ENCODE assay signal across 8 cellular contexts in the genomic region with DNA sequence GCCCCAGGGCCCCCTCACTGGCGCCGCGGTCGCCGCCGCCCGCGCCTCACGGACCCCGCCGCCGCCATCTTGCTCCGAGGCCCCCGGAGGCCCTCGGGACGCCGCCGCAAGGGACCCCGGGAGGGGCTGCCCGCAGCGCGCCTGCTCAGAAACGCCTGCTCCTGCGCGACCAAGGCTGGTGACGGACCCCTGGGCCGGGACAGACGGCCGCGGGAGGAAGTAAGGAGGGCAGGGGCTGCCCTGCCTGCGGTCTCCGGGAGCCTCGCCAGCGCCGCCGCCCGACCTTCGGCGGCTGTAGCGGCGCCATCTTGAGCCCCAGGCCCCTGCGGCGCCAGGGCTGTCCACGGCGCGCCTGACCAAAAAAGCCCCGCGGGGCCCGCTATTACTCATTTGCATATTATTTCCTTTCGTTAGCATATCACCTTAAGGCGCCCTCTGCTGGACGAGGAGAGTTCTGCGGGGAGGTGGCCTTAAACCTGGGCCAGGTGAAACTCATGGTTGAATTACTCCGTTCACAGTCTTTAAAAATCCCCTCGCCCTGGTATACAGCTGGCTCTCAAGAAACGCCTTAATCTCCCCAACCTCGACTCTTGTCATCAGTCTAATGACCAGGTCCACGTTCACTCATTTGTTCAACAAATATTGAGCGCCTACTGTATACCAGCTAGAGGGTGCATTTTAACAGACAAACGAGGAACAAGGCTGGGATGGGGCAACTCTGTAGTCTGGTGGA. TPM values are rescaled to one million over a fixed set of nuclear protein-coding genes. Genes with fewer than 3 reads are reported as not detected.
DNase-seq lines count a peak whose midpoint lies in the region; ATAC-seq, FAIRE-seq and TF ChIP-seq lines count a peak whose summit lies in the region.

TSS of gene REXO1 (minus strand) at position 85 of the 733 bp plus-strand sequence. CDS start 125 bp downstream, outside the sequence.

- 1 to 7% (median 3%) methylated on average over 12 to 60 of the region's 60 CpGs for WGBS in adrenal gland, 4 donors
- 2% methylated on average over 41 of the region's 60 CpGs for WGBS in prostate gland
- 2% methylated on average over 60 of the region's 60 CpGs for WGBS in urinary bladder

- H3K9me3 ChIP-seq in adrenal gland (replicated peaks in 1 of 3) (no peaks in the 10 kb centered on the region), left ventricle myocardium inferior (replicated peaks) (no peaks in the 10 kb centered on the region), prostate gland (no peaks in the 10 kb centered on the region)

- TF ChIP-seq POLR2A in GM12892 (IDR thresholded peaks at IDR 0.05; ENCODE audit: low read depth, low read length) (peak; percentile 89), adrenal gland (IDR thresholded peaks at IDR 0.05) (peak; percentile 28 to 55), prostate gland (IDR thresholded peaks at IDR 0.05) (peak; percentile 27)

- no peaks in the 10 kb centered on the region for H3K27me3 ChIP-seq in adrenal gland
- H3K27me3 ChIP-seq in left ventricle myocardium inferior (ENCODE audit: low read depth) = no peaks in the 10 kb centered on the region
- H3K27me3 ChIP-seq in prostate gland (replicated peaks; ENCODE audit: insufficient read depth) = no peaks in the 10 kb centered on the region

- H3K4me3 ChIP-seq in adrenal gland = peak within 1 kb of the TSS; percentile 48 to 100 (median 72)
- peak within 1 kb of the TSS; percentile 100 for H3K4me3 ChIP-seq in left ventricle myocardium inferior
- H3K4me3 ChIP-seq in prostate gland = peak within 1 kb of the TSS; percentile 93 to 95
- peak within 1 kb of the TSS; percentile 96 for H3K4me3 ChIP-seq in urinary bladder (ENCODE audit: low read depth, low read length)

- H3K36me3 ChIP-seq in adrenal gland (replicated peaks in 1 of 2) (no peaks in the 10 kb centered on the region), left ventricle myocardium inferior (peaks cover 6% of the 10 kb centered on the region), prostate gland (no peaks in the 10 kb centered on the region), urinary bladder (ENCODE audit: insufficient read depth) (no peaks in the 10 kb centered on the region)

- peak; percentile 96 for FAIRE-seq in GM12892 (lab: Jason Lieb, UNC)

- DNase-seq in GM12892 (ENCODE audit: insufficient read length) (peak; percentile 93), NCI-H146 (lab: John Stamatoyannopoulos, UW) (peak; percentile 85), T-helper 1 cell (peak; percentile 91 to 99 (median 95)), adrenal gland (peak; percentile 93 to 98 (median 96)), left ventricle myocardium inferior (peak; percentile 96), prostate gland (ENCODE audit: low spot score) (peak; percentile 94)

- intact Hi-C loops in adrenal gland (cut with DNase I) = no loop called here
- intact Hi-C loops in left ventricle myocardium inferior (cut with micrococcal nuclease) = no loop called here
- intact Hi-C loops in prostate gland (cut with DNase I) = no loop called here

- ATAC-seq in HG02852 (IDR thresholded peaks at IDR 0.05; ENCODE audit: unreplicated experiment) = peak; percentile 57

- H3K4me1 ChIP-seq in adrenal gland (replicated peaks in 1 of 2) (peaks cover 30 to 56% of the 10 kb centered on the region in 2 donors), left ventricle myocardium inferior (peaks cover 65% of the 10 kb centered on the region), prostate gland (replicated peaks) (peaks cover 31% of the 10 kb centered on the region), urinary bladder (ENCODE audit: insufficient read depth) (peaks cover 3% of the 10 kb centered on the region)

- H3K27ac ChIP-seq in adrenal gland (peak within 1 kb of the TSS; percentile 95 to 100 (median 99)), left ventricle myocardium inferior (replicated peaks) (peak within 1 kb of the TSS; percentile 99), prostate gland (peak within 1 kb of the TSS; percentile 95 to 100), urinary bladder (ENCODE audit: low read depth) (peak within 1 kb of the TSS; percentile 96)

- TF ChIP-seq CTCF in adrenal gland (IDR thresholded peaks at IDR 0.05) = peak; percentile 87 to 94 (median 90)
- TF ChIP-seq CTCF in left ventricle myocardium inferior (IDR thresholded peaks at IDR 0.05; ENCODE audit: borderline replicate concordance) = peak; percentile 94
- peak; percentile 91 to 97 (median 94) for TF ChIP-seq CTCF in prostate gland (IDR thresholded peaks at IDR 0.05)

RNA-seq across cellular contexts. Expression of gene REXO1, which starts in this region (rescaled TPM):
- polyA plus RNA-seq in GM12892 (2012; ENCODE audit: missing spikeins) = 9.5 TPM
- 10 to 100 TPM; 14.4 to 98.8 (median 44.5) TPM for total RNA-seq in adrenal gland
- polyA plus RNA-seq in adrenal gland = 100 to 1,000 TPM in 2 of 3 donors, 10 to 100 TPM in 1; 18.4 to 155 (median 150) TPM
- 17.7 TPM for total RNA-seq in left ventricle myocardium inferior
- 10 to 100 TPM; 29.8 to 59.1 TPM for total RNA-seq in prostate gland
- total RNA-seq in urinary bladder = 7.9 TPM
- 20.5 TPM for polyA plus RNA-seq in urinary bladder

Comparison
In these comparisons a context has a peak if more than half of its experiments do, and no peak if none do; other contexts are left out.
1. Peak in every context shown above with its lines: DNase-seq, ATAC-seq, H3K4me3 ChIP-seq and H3K27ac ChIP-seq.
2. POLR2A ChIP-seq: peak in every context shown above with its lines; median percentile 89 in GM12892; 42 in adrenal gland; 27 in prostate gland.